In the genomic region with DNA sequence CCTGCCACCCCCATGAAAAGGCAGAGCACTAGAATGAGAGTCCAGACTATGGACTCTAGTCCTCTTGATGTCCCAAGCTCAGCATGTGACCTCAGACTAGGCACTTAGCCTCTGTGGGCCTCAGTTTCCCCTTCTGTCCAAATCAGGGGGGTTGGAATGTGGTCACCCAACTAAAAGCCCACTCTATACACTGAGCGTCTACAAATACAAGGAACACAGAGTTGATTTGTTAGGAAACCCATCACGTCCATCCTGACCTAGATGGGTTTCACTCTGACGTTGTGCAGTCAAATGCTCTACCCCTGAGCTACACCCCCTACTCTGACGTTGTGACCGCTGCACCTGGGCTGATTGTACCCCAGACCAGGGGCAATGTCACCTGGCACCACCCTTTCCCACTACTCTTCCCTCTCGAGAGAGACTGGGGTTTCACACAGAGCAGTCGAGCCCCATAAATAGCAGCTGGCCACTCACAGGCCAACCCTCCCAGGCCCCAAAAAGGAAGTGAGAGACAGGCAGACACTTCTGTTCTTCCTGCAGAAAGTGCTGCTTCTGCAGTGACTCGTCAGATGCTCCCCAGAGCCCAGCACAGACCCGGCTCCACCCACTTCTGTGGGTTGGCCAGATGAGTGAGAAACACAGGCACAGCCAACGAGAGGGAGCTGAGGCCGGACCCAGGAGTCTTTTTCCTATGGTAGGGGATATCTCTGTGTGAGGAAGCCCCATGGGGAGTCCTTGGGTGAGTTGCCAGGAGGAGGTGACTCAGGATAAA, we compare ENCODE assay signal across 8 cellular contexts. TPM values are rescaled to one million over a fixed set of nuclear protein-coding genes. Genes with fewer than 3 reads are reported as not detected.
DNase-seq lines count a peak whose midpoint lies in the region; ATAC-seq and TF ChIP-seq lines count a peak whose summit lies in the region.

No MANE protein-coding gene starts in this region.

- intact Hi-C loops in dorsolateral prefrontal cortex (cut with DNase I) = loop anchor here (5.0 kb wide), 1 partner anchor 71 kb away; no protein-coding TSS in a partner anchor

- DNase-seq in GM04504 (ENCODE audit: low read depth) (peak; percentile 65), dorsolateral prefrontal cortex (peak in 8 of 10 donors; percentile 60 to 81 (median 68)), myocyte (ENCODE audit: low read depth) (peak; percentile 84), superior temporal gyrus (ENCODE audit: extremely low spot score) (peak; percentile 71), NCI-H2081 (lab: John Stamatoyannopoulos, UW) (no peak)
- peak; percentile 22 to 45 for DNase-seq in activated CD4-positive, alpha-beta T cell treated with anti-CD3 and anti-CD28 coated beads for 24 hours (ENCODE audit: low read depth in 2 of 2)

- H3K4me3 ChIP-seq in KMS-11 (IDR thresholded peaks at IDR 0.05; ENCODE audit: insufficient read depth, low read depth, low read length) (no peak overlapping the region), dorsolateral prefrontal cortex (peak overlapping the region in 1 of 59 donors; percentile 10)

- H3K27me3 ChIP-seq in KMS-11 (ENCODE audit: insufficient read depth, low read depth) (no peaks in the 10 kb centered on the region), dorsolateral prefrontal cortex (no peaks in the 10 kb centered on the region)

- H4K20me1 ChIP-seq in KMS-11 (ENCODE audit: insufficient read depth) = no peaks in the 10 kb centered on the region

- H3K4me1 ChIP-seq in KMS-11 (ENCODE audit: low read depth, poor library complexity, severe bottlenecking) = peaks cover 80% of the 10 kb centered on the region

- no peaks in the 10 kb centered on the region for H3K79me2 ChIP-seq in KMS-11 (ENCODE audit: insufficient read depth, low read depth)

- ATAC-seq in GM21737 (IDR thresholded peaks at IDR 0.05; ENCODE audit: unreplicated experiment) = peak; percentile 65

- no peaks in the 10 kb centered on the region for H3K36me3 ChIP-seq in KMS-11 (ENCODE audit: insufficient read depth)

- peak overlapping the region; percentile 99 for H3K4me2 ChIP-seq in KMS-11

- H2AFZ ChIP-seq in KMS-11 (ENCODE audit: low read depth) = no peak overlapping the region

- H3K27ac ChIP-seq in KMS-11 = peak overlapping the region; percentile 99
- peak overlapping the region in 50 of 59 donors; percentile 3 to 85 (median 62) for H3K27ac ChIP-seq in dorsolateral prefrontal cortex

- TF ChIP-seq CTCF in KMS-11 (conservative IDR thresholded peaks at IDR 0.05; ENCODE audit: low read depth, low read length) (no peak), dorsolateral prefrontal cortex (IDR thresholded peaks at IDR 0.05 in 54 of 56, conservative IDR thresholded peaks at IDR 0.05 in 2 of 56; ENCODE audit: low read depth in 1 of 56, partially characterized antibody in 56 of 56) (no peak)

- peak overlapping the region; percentile 79; the same call in 1 of the 2 replicates for H3K9ac ChIP-seq in KMS-11

RNA-seq across cellular contexts. Expression of a gene that starts 16.1 kb away (rescaled TPM):
- total RNA-seq in dorsolateral prefrontal cortex (under 1 TPM in 4 of 120 experiments, not detected in 116; 0.22 to 0.76 (median 0.41) TPM), myocyte (not detected in 2 replicates)
- not detected for polyA plus RNA-seq in myocyte (2012)

RNA-seq across cellular contexts. Expression of a gene that starts 54.2 kb away (rescaled TPM):
- total RNA-seq in dorsolateral prefrontal cortex = 100 to 1,000 TPM; 402 to 682 (median 476) TPM
- total RNA-seq in myocyte = 137 and 150 TPM in 2 replicates
- 314 TPM for polyA plus RNA-seq in myocyte (2012)

Comparison
In these comparisons a context has a peak if more than half of its experiments do, and no peak if none do; other contexts are left out.
1. DNase-seq: peak in GM04504 (single experiment), activated CD4-positive, alpha-beta T cell treated with anti-CD3 and anti-CD28 coated beads for 24 hours (2 of 2), dorsolateral prefrontal cortex (8 of 10), myocyte (single experiment) and superior temporal gyrus (single experiment); none in NCI-H2081 (0 of 2).